8 cellular contexts compared by ENCODE assay signal in the genomic region with DNA sequence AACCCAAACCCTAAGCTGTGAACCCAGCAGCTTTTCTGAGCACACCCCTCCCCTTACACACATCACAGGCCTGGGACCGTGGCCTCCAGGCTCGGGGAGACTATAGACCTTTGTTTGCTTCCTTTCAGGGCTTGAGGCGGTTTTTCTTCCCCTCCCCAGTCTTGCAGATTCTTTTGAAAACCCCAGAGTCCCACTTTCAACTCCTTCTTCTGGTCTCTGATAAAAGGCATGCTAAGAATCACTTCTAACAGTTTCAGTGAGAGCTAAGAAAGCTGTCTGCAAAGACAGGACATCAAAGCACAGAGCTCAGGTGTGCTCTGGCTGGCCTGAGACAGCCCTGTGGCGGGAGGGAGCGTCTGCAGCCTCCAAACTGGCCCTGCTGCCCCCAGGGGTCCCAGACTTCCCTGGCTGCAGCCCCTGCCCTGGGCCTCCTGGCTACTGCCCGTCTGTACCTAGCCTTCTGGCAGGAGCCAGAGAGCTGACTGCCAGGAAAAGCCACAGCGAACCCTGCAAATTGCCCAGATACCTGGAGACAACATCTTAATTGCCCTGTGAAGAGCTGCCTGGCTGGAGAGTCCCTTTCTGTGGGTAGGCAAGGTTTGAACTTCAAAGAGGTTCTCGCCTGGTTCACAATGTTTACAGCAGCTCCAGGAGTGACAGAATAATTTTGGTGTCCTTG.
DNase-seq lines count a peak whose midpoint lies in the region; ATAC-seq and TF ChIP-seq lines count a peak whose summit lies in the region.

No MANE protein-coding gene starts in this region.

- H3K27ac ChIP-seq in WERI-Rb-1 = peak overlapping the region; percentile 14

- no peaks in the 10 kb centered on the region for H3K36me3 Mint-ChIP-seq in immature natural killer cell

- TF ChIP-seq CTCF in WERI-Rb-1 (IDR thresholded peaks at IDR 0.05; ENCODE audit: low read depth, low read length) = peak; percentile 35; the same call in 1 of the 2 replicates

- peak; percentile 30 for ATAC-seq in GM18861 (IDR thresholded peaks at IDR 0.05; ENCODE audit: unreplicated experiment)
- peak; percentile 54 for ATAC-seq in HG02870 (IDR thresholded peaks at IDR 0.05; ENCODE audit: unreplicated experiment)
- no peak for ATAC-seq in left ventricle myocardium superior

- H3K4me3 ChIP-seq in WERI-Rb-1 (ENCODE audit: low read depth, low read length) = no peak overlapping the region

- H3K4me3 Mint-ChIP-seq in immature natural killer cell = peak overlapping the region; percentile 50 to 74 (median 60)

- no peaks in the 10 kb centered on the region for H3K36me3 ChIP-seq in WERI-Rb-1

- H3K4me1 Mint-ChIP-seq in immature natural killer cell = peaks cover 41 to 65% of the 10 kb centered on the region in 2 donors

- no peaks in the 10 kb centered on the region for H3K27me3 ChIP-seq in WERI-Rb-1 (ENCODE audit: insufficient read depth, low read depth, severe bottlenecking)

- intact Hi-C loops in left ventricle myocardium superior (cut with micrococcal nuclease) = no loop called here

- no peaks in the 10 kb centered on the region for H3K9me3 Mint-ChIP-seq in immature natural killer cell

- peaks cover 2% of the 10 kb centered on the region for H3K9me3 ChIP-seq in WERI-Rb-1 (ENCODE audit: severe bottlenecking)

- peaks cover 0 to 7% (median 2%) of the 10 kb centered on the region in 3 donors for H3K27me3 Mint-ChIP-seq in immature natural killer cell (ENCODE audit: low read depth in 3 of 3)

- H3K27ac Mint-ChIP-seq in immature natural killer cell = peak overlapping the region; percentile 34 to 92 (median 76)

- no peak for DNase-seq in WERI-Rb-1
- DNase-seq in immature natural killer cell = peak; percentile 48 to 75 (median 55)
- no peak for DNase-seq in NCI-H1105 (lab: John Stamatoyannopoulos, UW)
- DNase-seq in NCI-H2029 (lab: John Stamatoyannopoulos, UW) = no peak
- no peak for DNase-seq in left ventricle myocardium superior
- DNase-seq in SKM-1 (lab: John Stamatoyannopoulos, UW; ENCODE audit: unreplicated experiment) = no peak

Comparison
In these comparisons a context has a peak if more than half of its experiments do, and no peak if none do; other contexts are left out.
1. DNase-seq: peak in immature natural killer cell (3 of 3); none in WERI-Rb-1 (single experiment), NCI-H1105 (single experiment), NCI-H2029 (single experiment), left ventricle myocardium superior (single experiment) and SKM-1 (single experiment).